Comparison of ENCODE assay signal across 1 cellular context in genomic region chr2:118848381-118849225, GRCh38.
TF ChIP-seq lines count a peak whose summit lies in the region.

No MANE protein-coding gene starts in this region.

TF ChIP-seq in SK-N-SH treated with all-trans-retinoic acid at 6 μM for 48 hours, 23 proteins besides CTCF, POLR2A, EP300 and RAD21 (continued from another document):
- TF ChIP-seq PATZ1 (CRISPR knock-in tag; IDR thresholded peaks at IDR 0.05; ENCODE audit: borderline replicate concordance): no peak
- no peak for TF ChIP-seq ARNTL (CRISPR knock-in tag; IDR thresholded peaks at IDR 0.05; ENCODE audit: borderline replicate concordance, low read depth)
- TF ChIP-seq GLIS3 (CRISPR knock-in tag; IDR thresholded peaks at IDR 0.05): no peak
